10 cellular contexts compared by ENCODE assay signal in the genomic region with DNA sequence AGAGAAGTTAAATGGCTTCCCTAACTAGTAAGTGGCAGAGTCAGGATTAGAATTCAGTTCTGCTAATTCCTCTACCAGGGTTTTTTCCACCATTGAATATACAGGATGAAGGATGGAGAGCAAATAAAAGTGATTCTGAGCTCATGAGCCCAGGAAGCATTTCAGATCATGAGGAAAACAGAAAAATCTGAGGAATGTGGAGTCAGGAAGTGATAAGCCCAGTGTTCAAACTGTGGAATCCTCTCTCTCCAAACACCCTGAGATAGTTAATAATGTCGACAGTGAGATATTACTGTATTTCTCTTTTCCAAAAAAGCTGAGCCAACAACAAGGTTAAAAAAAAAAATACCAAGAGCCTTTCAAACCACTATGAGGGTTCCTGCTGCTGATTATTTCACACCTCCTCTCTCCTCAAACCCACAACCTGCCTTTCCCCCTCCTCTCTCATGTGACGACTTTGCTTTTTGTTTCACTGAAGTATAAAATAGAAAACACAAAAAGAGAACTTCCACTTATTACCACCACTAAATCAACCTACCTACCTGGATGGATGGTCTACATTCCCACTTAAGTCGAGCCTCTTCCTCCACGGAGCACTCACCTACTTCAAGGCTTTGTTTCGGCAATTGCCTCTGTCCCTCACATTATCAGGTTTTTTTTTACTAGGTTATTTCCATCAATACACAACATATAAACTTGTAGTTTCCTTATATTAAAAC. TPM values are rescaled to one million over a fixed set of nuclear protein-coding genes. Genes with fewer than 3 reads are reported as not detected.
DNase-seq lines count a peak whose midpoint lies in the region; ATAC-seq and TF ChIP-seq lines count a peak whose summit lies in the region.
"Had no signal": no experiment of that assay in that cellular context is flagged by ENCODE, and none has a peak within 500 bp of the region (broad histone marks: within the 10 kb centered on the region; RNA-seq: fewer than 3 reads in every experiment).

No MANE protein-coding gene starts in this region.

- intact Hi-C loops in naive thymus-derived CD4-positive, alpha-beta T cell (cut with micrococcal nuclease): loop anchor here (1.0 to 2.0 kb wide), 6 partner anchors 9 to 75 kb away; a partner anchor contains a TSS
- intact Hi-C loops in thyroid gland (cut with DNase I): no loop called here

- H3K4me1 ChIP-seq in naive thymus-derived CD4-positive, alpha-beta T cell (ENCODE audit: control insufficient read depth in 2 of 2, insufficient read depth in 2 of 2, low read length in 2 of 2): peaks cover 92 to 96% of the 10 kb centered on the region in 2 donors
- no peaks in the 10 kb centered on the region for H3K4me1 ChIP-seq in thyroid gland

- ATAC-seq in HG03175 (IDR thresholded peaks at IDR 0.05; ENCODE audit: unreplicated experiment): peak; percentile 68
- peak; percentile 86 for ATAC-seq in naive thymus-derived CD4-positive, alpha-beta T cell
- ATAC-seq: esophagus mucosa had no signal

- H3K9me3 Mint-ChIP-seq in activated naive CD4-positive, alpha-beta T cell treated with anti-CD3 and anti-CD28 coated beads, Interleukin-2, amount 50 U/mL, for 24 hours: peaks cover 4% of the 10 kb centered on the region
- no peaks in the 10 kb centered on the region for H3K9me3 Mint-ChIP-seq in naive thymus-derived CD4-positive, alpha-beta T cell

- CTCF ChIA-PET in naive thymus-derived CD4-positive, alpha-beta T cell (lab: Charles Lee): no interaction called here

- H3K27me3 Mint-ChIP-seq in activated naive CD4-positive, alpha-beta T cell treated with anti-CD3 and anti-CD28 coated beads, Interleukin-2, amount 50 U/mL, for 24 hours: no peaks in the 10 kb centered on the region
- H3K27me3 Mint-ChIP-seq in naive thymus-derived CD4-positive, alpha-beta T cell: no peaks in the 10 kb centered on the region

- H3K36me3 ChIP-seq in naive thymus-derived CD4-positive, alpha-beta T cell (ENCODE audit: control insufficient read depth in 2 of 3, insufficient read depth in 3 of 3, low read length in 3 of 3): peaks cover 5 to 22% (median 10%) of the 10 kb centered on the region in 3 experiments
- no peaks in the 10 kb centered on the region for H3K36me3 ChIP-seq in thyroid gland

- in situ Hi-C loops in ACHN (cut with HindIII; ENCODE audit: low pct_ligation_motif_present, low pct_unique_long_range_greater_than_20kb, low sequenced_read_pairs): no loop called here

- TF ChIP-seq POLR2A in thyroid gland (IDR thresholded peaks at IDR 0.05): no peak

- no peak for TF ChIP-seq CTCF in GM12865 (IDR thresholded peaks at IDR 0.05; ENCODE audit: insufficient read depth, low read depth, low read length, missing control alignments)
- no peak for TF ChIP-seq CTCF in thyroid gland (IDR thresholded peaks at IDR 0.05)

- H3K27me3 ChIP-seq in naive thymus-derived CD4-positive, alpha-beta T cell (ENCODE audit: control insufficient read depth in 2 of 2, insufficient read depth in 2 of 2, low read length in 2 of 2): no peaks in the 10 kb centered on the region
- no peaks in the 10 kb centered on the region for H3K27me3 ChIP-seq in thyroid gland

- peak overlapping the region; percentile 75 for H3K27ac ChIP-seq in naive thymus-derived CD4-positive, alpha-beta T cell (ENCODE audit: low read depth, low read length)
- no peak overlapping the region for H3K27ac ChIP-seq in caudate nucleus (ENCODE audit: low read depth, low read length)
- H3K27ac ChIP-seq in thyroid gland: no peak overlapping the region

- WGBS in thyroid gland, 2 donors: 41 to 43% methylated on average over 5 of the region's 5 CpGs

- peak overlapping the region; percentile 82 for H3K4me3 Mint-ChIP-seq in activated naive CD4-positive, alpha-beta T cell treated with anti-CD3 and anti-CD28 coated beads, Interleukin-2, amount 50 U/mL, for 24 hours
- peak overlapping the region; percentile 65 to 100 (median 84) for H3K4me3 Mint-ChIP-seq in naive thymus-derived CD4-positive, alpha-beta T cell

- peaks cover 49% of the 10 kb centered on the region for H3K36me3 Mint-ChIP-seq in activated naive CD4-positive, alpha-beta T cell treated with anti-CD3 and anti-CD28 coated beads, Interleukin-2, amount 50 U/mL, for 24 hours
- peaks cover 5 to 71% (median 38%) of the 10 kb centered on the region in 5 donors for H3K36me3 Mint-ChIP-seq in naive thymus-derived CD4-positive, alpha-beta T cell

- POLR2A ChIA-PET in naive thymus-derived CD4-positive, alpha-beta T cell (lab: Charles Lee): interaction anchor here (1.0 to 1.6 kb wide), 4 partner anchors 9 to 130 kb away, joined by 3 to 12 read pairs (median 6); a partner anchor contains a TSS

- DNase-seq in GM12865 (ENCODE audit: low read depth) (peak; percentile 77), iPS-NIHi11 (ENCODE audit: low spot score) (no peak), ACHN (no peak), caudate nucleus (lab: John Stamatoyannopoulos, UW) (no peak), thyroid gland (no peak)
- DNase-seq in naive thymus-derived CD4-positive, alpha-beta T cell: peak in 7 of 9 donors; percentile 63 to 83 (median 74)

- H3K4me1 Mint-ChIP-seq in activated naive CD4-positive, alpha-beta T cell treated with anti-CD3 and anti-CD28 coated beads, Interleukin-2, amount 50 U/mL, for 24 hours: peaks cover 95% of the 10 kb centered on the region
- peaks cover 64 to 100% (median 97%) of the 10 kb centered on the region in 7 donors for H3K4me1 Mint-ChIP-seq in naive thymus-derived CD4-positive, alpha-beta T cell

- H3K9me3 ChIP-seq in naive thymus-derived CD4-positive, alpha-beta T cell (ENCODE audit: control insufficient read depth in 2 of 3, low read length in 3 of 3): no peaks in the 10 kb centered on the region
- no peaks in the 10 kb centered on the region for H3K9me3 ChIP-seq in thyroid gland

- H3K27ac Mint-ChIP-seq in activated naive CD4-positive, alpha-beta T cell treated with anti-CD3 and anti-CD28 coated beads, Interleukin-2, amount 50 U/mL, for 24 hours: peak overlapping the region; percentile 95
- H3K27ac Mint-ChIP-seq in naive thymus-derived CD4-positive, alpha-beta T cell: peak overlapping the region; percentile 92 to 99 (median 95)

- peak overlapping the region; percentile 40 for H3K4me3 ChIP-seq in GM12865 (ENCODE audit: low read depth, low read length)
- H3K4me3 ChIP-seq in naive thymus-derived CD4-positive, alpha-beta T cell (ENCODE audit: low read length): peak overlapping the region; percentile 39
- no peak overlapping the region for H3K4me3 ChIP-seq in thyroid gland (replicated peaks in 1 of 3)

RNA-seq across cellular contexts. Expression of a gene that starts 8.9 kb away (rescaled TPM):
- total RNA-seq in naive thymus-derived CD4-positive, alpha-beta T cell: 10 to 100 TPM; 18.3 to 90.3 (median 31.9) TPM
- polyA plus RNA-seq in naive thymus-derived CD4-positive, alpha-beta T cell: 10 to 100 TPM; 14.6 to 17.4 TPM
- total RNA-seq in thyroid gland: 1 to 10 TPM in 1 of 4 donors, under 1 TPM in 3; 0.33 to 2.5 (median 0.76) TPM
- polyA plus RNA-seq: neural cell had no signal

RNA-seq across cellular contexts. Expression of a gene that starts 58.7 kb away (rescaled TPM):
- total RNA-seq in naive thymus-derived CD4-positive, alpha-beta T cell: 10 to 100 TPM; 25.1 to 40.7 (median 32.3) TPM
- 10 to 100 TPM in 1 of 2 donors, 1 to 10 TPM in 1; 7.4 to 11.3 TPM for polyA plus RNA-seq in naive thymus-derived CD4-positive, alpha-beta T cell
- total RNA-seq in thyroid gland: 1 to 10 TPM; 1.8 to 5.8 (median 2.4) TPM
- polyA plus RNA-seq: neural cell had no signal

Comparison
In these comparisons a context has a peak if more than half of its experiments do, and no peak if none do; other contexts are left out.
1. DNase-seq: peak in GM12865 (single experiment) and naive thymus-derived CD4-positive, alpha-beta T cell (7 of 9); none in iPS-NIHi11 (single experiment), ACHN (single experiment), caudate nucleus (0 of 61) and thyroid gland (0 of 2).
2. H3K4me3 ChIP-seq: peak in GM12865 (single experiment) and naive thymus-derived CD4-positive, alpha-beta T cell (single experiment); none in thyroid gland (0 of 3).
3. RNA of a gene that starts 8.9 kb away (total RNA-seq): 18.3 to 90.3 TPM in naive thymus-derived CD4-positive, alpha-beta T cell; 0.33 to 2.5 TPM in thyroid gland; every median in the first group is over 4 times any median in the second.